Comparison of ENCODE assay signal across 18 cellular contexts in the genomic region with DNA sequence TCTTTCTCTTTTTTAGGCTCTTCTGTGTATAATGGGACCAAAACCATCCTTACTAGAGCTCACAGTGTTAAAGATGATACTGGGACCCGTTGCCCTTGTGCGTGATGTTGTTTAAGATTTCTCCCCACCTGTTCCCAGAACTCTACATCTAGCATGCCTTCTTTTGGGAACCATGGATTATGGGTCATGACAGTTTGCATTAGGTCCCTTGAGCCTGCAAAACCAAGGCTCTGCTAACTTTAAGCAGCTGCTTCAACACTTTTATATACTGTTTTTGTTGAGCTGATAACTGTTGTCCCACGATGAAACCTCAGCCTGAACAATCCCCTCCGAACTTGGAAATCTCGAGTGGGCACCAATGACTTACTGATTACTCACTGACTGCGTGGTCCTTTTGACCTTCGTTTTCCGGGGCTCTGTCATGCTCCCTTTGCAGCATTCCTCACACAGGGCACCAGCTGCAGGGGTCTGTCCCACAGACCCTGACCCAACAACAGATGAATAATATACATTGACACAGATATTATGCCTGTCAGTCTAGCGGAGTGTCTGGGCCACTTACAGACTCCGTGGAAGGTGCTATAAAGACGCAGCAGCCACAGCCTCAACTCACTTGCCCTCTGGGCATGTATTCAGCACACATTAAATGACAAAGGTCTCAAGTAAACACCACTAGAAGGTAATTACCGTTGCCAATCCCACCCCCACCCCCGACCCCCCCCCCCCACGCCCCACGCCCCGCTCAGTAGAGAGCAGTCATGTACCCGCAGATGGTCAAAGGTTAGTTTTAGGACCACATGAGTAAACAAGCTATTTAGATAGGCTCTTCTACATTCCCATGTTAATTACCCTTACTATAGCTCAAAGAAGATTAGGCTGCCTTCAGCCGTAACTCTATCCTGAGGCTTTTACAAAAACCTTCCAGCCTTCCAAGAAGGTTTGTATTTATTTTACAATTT.
DNase-seq lines count a peak whose midpoint lies in the region; ATAC-seq and TF ChIP-seq lines count a peak whose summit lies in the region.
"Had no signal": no experiment of that assay in that cellular context is flagged by ENCODE, and none has a peak within 500 bp of the region (broad histone marks: within the 10 kb centered on the region; RNA-seq: fewer than 3 reads in every experiment).

No MANE protein-coding gene starts in this region.

- no peak for TF ChIP-seq CTCF in KMS-11 (conservative IDR thresholded peaks at IDR 0.05; ENCODE audit: low read depth, low read length)
- TF ChIP-seq CTCF in VCaP (conservative IDR thresholded peaks at IDR 0.05), result no peak
- TF ChIP-seq CTCF in heart right ventricle (IDR thresholded peaks at IDR 0.05), result no peak

- H3K27me3 ChIP-seq in ACC112 (ENCODE audit: insufficient read depth, low read length), result no peaks in the 10 kb centered on the region
- H3K27me3 ChIP-seq in KMS-11 (ENCODE audit: insufficient read depth, low read depth), result no peaks in the 10 kb centered on the region
- no peaks in the 10 kb centered on the region for H3K27me3 ChIP-seq in heart right ventricle
- H3K27me3 ChIP-seq: SJSA1, stomach, transverse colon had no signal

- intact Hi-C loops in heart right ventricle (cut with DNase I), result no loop called here

- no peak overlapping the region for H3K27ac Mint-ChIP-seq in natural killer cell treated with Interleukin-12 subunit alpha and Interleukin-12 subunit beta and Interleukin-15 and Interleukin-18, amount 100 ng/mL, for 72 hours
- H3K27ac Mint-ChIP-seq: activated naive CD8-positive, alpha-beta T cell treated with anti-CD3 and anti-CD28 coated beads, Interleukin-2, amount 10 ng/mL, durations not matched to agents 7 days and 5 days; B cell; T-helper 17 cell had no signal

- ATAC-seq in natural killer cell treated with Interleukin-12 subunit alpha and Interleukin-12 subunit beta and Interleukin-15 and Interleukin-18, amount 100 ng/mL, for 72 hours, result no peak
- ATAC-seq in heart right ventricle, result no peak

- no peaks in the 10 kb centered on the region for H3K4me1 Mint-ChIP-seq in natural killer cell treated with Interleukin-12 subunit alpha and Interleukin-12 subunit beta and Interleukin-15 and Interleukin-18, amount 100 ng/mL, for 72 hours (ENCODE audit: low read depth in 2 of 2)
- H3K4me1 Mint-ChIP-seq: activated naive CD8-positive, alpha-beta T cell treated with anti-CD3 and anti-CD28 coated beads, Interleukin-2, amount 10 ng/mL, durations not matched to agents 7 days and 5 days; T-helper 17 cell had no signal

- H3K36me3 Mint-ChIP-seq in natural killer cell treated with Interleukin-12 subunit alpha and Interleukin-12 subunit beta and Interleukin-15 and Interleukin-18, amount 100 ng/mL, for 72 hours, result no peaks in the 10 kb centered on the region
- H3K36me3 Mint-ChIP-seq: activated naive CD8-positive, alpha-beta T cell treated with anti-CD3 and anti-CD28 coated beads, Interleukin-2, amount 10 ng/mL, durations not matched to agents 7 days and 5 days had no signal

- no peak overlapping the region for H3K9ac ChIP-seq in KMS-11

- H3K4me2 ChIP-seq in KMS-11, result no peak overlapping the region

- H4K20me1 ChIP-seq in KMS-11 (ENCODE audit: insufficient read depth), result no peaks in the 10 kb centered on the region

- peaks cover 16% of the 10 kb centered on the region for H3K9me3 Mint-ChIP-seq in natural killer cell treated with Interleukin-12 subunit alpha and Interleukin-12 subunit beta and Interleukin-15 and Interleukin-18, amount 100 ng/mL, for 72 hours
- H3K9me3 Mint-ChIP-seq: activated naive CD8-positive, alpha-beta T cell treated with anti-CD3 and anti-CD28 coated beads, Interleukin-2, amount 10 ng/mL, durations not matched to agents 7 days and 5 days had no signal

- H2AFZ ChIP-seq in ACC112 (ENCODE audit: low read length, unreplicated experiment) (peak overlapping the region; percentile 48), KMS-11 (ENCODE audit: low read depth) (peak overlapping the region; percentile 59; the same call in 1 of the 2 replicates)

- 77 to 78% methylated on average over 18 of the region's 18 CpGs for WGBS in heart right ventricle, 2 donors

- no peak overlapping the region for H3K4me3 Mint-ChIP-seq in natural killer cell treated with Interleukin-12 subunit alpha and Interleukin-12 subunit beta and Interleukin-15 and Interleukin-18, amount 100 ng/mL, for 72 hours
- H3K4me3 Mint-ChIP-seq: activated naive CD8-positive, alpha-beta T cell treated with anti-CD3 and anti-CD28 coated beads, Interleukin-2, amount 10 ng/mL, durations not matched to agents 7 days and 5 days; B cell; T-helper 17 cell had no signal

- no peak overlapping the region for H3K4me3 ChIP-seq in ACC112 (ENCODE audit: low read depth, low read length)
- no peak overlapping the region for H3K4me3 ChIP-seq in KMS-11 (IDR thresholded peaks at IDR 0.05; ENCODE audit: insufficient read depth, low read depth, low read length)
- no peak overlapping the region for H3K4me3 ChIP-seq in heart right ventricle
- H3K4me3 ChIP-seq: SJSA1, stomach, transverse colon had no signal

- H3K27ac ChIP-seq in ACC112 (ENCODE audit: low read depth, low read length) (no peak overlapping the region), KMS-11 (no peak overlapping the region), VCaP (0 out of 2 replicates have a peak overlapping the region, but pooled peaks have one; percentile 5), heart right ventricle (peak overlapping the region in 3 of 10 donors; percentile 64 to 79 (median 66))
- H3K27ac ChIP-seq: SJSA1, stomach, transverse colon had no signal

- H3K9me3 ChIP-seq in heart right ventricle, result peaks cover 0 to 2% (median 0%) of the 10 kb centered on the region in 11 donors
- H3K9me3 ChIP-seq: SJSA1, stomach, transverse colon had no signal

- H3K4me1 ChIP-seq in ACC112 (ENCODE audit: control insufficient read depth, insufficient read depth, low read length, unreplicated experiment), result no peaks in the 10 kb centered on the region
- no peaks in the 10 kb centered on the region for H3K4me1 ChIP-seq in KMS-11 (ENCODE audit: low read depth, poor library complexity, severe bottlenecking)
- H3K4me1 ChIP-seq in heart right ventricle, result peaks cover 0 to 49% (median 4%) of the 10 kb centered on the region in 9 donors
- H3K4me1 ChIP-seq: SJSA1 had no signal

- DNase-seq in islet precursor cell, result peak; percentile 69
- no peak for DNase-seq in SKM-1 (lab: John Stamatoyannopoulos, UW; ENCODE audit: unreplicated experiment)
- no peak for DNase-seq in natural killer cell treated with Interleukin-12 subunit alpha and Interleukin-12 subunit beta and Interleukin-15 and Interleukin-18, amount 100 ng/mL, for 72 hours (ENCODE audit: low spot score)
- DNase-seq in pons (ENCODE audit: low spot score), result no peak
- no peak for DNase-seq in heart right ventricle
- DNase-seq: activated CD4-positive, alpha-beta T cell treated with anti-CD3 and anti-CD28 coated beads, Interleukin-2, amount 50 U/mL, for 1 hour; activated CD8-positive, alpha-beta memory T cell treated with anti-CD3 and anti-CD28 coated beads, Interleukin-2, amount 50 U/mL, for 48 hours; activated naive CD8-positive, alpha-beta T cell treated with anti-CD3 and anti-CD28 coated beads, Interleukin-2, amount 10 ng/mL, durations not matched to agents 7 days and 5 days; NCI-H1436 treated with DMSO at 0.1 percent for 48 hours; NCI-H748 treated with DMSO at 0.1 percent for 48 hours; stomach; T-helper 17 cell; transverse colon had no signal

- H3K36me3 ChIP-seq in ACC112 (ENCODE audit: insufficient read depth, low read length) (no peaks in the 10 kb centered on the region), KMS-11 (ENCODE audit: insufficient read depth) (no peaks in the 10 kb centered on the region), heart right ventricle (no peaks in the 10 kb centered on the region)
- H3K36me3 ChIP-seq: SJSA1, stomach, transverse colon had no signal

- H3K79me2 ChIP-seq in ACC112 (ENCODE audit: control insufficient read depth, insufficient read depth, low read length, unreplicated experiment), result no peaks in the 10 kb centered on the region
- H3K79me2 ChIP-seq in KMS-11 (ENCODE audit: insufficient read depth, low read depth), result no peaks in the 10 kb centered on the region

- H3K27me3 Mint-ChIP-seq in natural killer cell treated with Interleukin-12 subunit alpha and Interleukin-12 subunit beta and Interleukin-15 and Interleukin-18, amount 100 ng/mL, for 72 hours, result no peaks in the 10 kb centered on the region
- H3K27me3 Mint-ChIP-seq: activated naive CD8-positive, alpha-beta T cell treated with anti-CD3 and anti-CD28 coated beads, Interleukin-2, amount 10 ng/mL, durations not matched to agents 7 days and 5 days; T-helper 17 cell had no signal
